In genomic region chr17:49513616-49514373, GRCh38 we compare ENCODE assay signal across 18 cellular contexts. TPM values are rescaled to one million over a fixed set of nuclear protein-coding genes. Genes with fewer than 3 reads are reported as not detected.
DNase-seq lines count a peak whose midpoint lies in the region; ATAC-seq, FAIRE-seq and TF ChIP-seq lines count a peak whose summit lies in the region.
"Had no signal": no experiment of that assay in that cellular context is flagged by ENCODE, and none has a peak within 500 bp of the region (broad histone marks: within the 10 kb centered on the region; RNA-seq: fewer than 3 reads in every experiment).

No MANE protein-coding gene starts in this region.

- peak overlapping the region in 1 of 5 experiments; percentile 45 for H3K4me3 Mint-ChIP-seq in brain
- no peak overlapping the region for H3K4me3 Mint-ChIP-seq in activated CD8-positive, alpha-beta memory T cell treated with anti-CD3 and anti-CD28 coated beads, Interleukin-2, amount 10 ng/mL, durations not matched to agents 7 days and 5 days
- H3K4me3 Mint-ChIP-seq: activated naive CD4-positive, alpha-beta T cell treated with anti-CD3 and anti-CD28 coated beads, Interleukin-2, amount 50 U/mL, for 24 hours had no signal

- H3K4me1 Mint-ChIP-seq in brain = peaks cover 37% of the 10 kb centered on the region
- peaks cover 2% of the 10 kb centered on the region for H3K4me1 Mint-ChIP-seq in activated CD8-positive, alpha-beta memory T cell treated with anti-CD3 and anti-CD28 coated beads, Interleukin-2, amount 10 ng/mL, durations not matched to agents 7 days and 5 days
- H3K4me1 Mint-ChIP-seq: activated naive CD4-positive, alpha-beta T cell treated with anti-CD3 and anti-CD28 coated beads, Interleukin-2, amount 50 U/mL, for 24 hours had no signal

- no peak overlapping the region for H2AFZ ChIP-seq in osteoblast (ENCODE audit: low read length)
- H2AFZ ChIP-seq: hepatocyte had no signal

- H3K9me3 ChIP-seq in osteoblast (ENCODE audit: low read depth, low read length) (no peaks in the 10 kb centered on the region), upper lobe of right lung (no peaks in the 10 kb centered on the region)
- H3K9me3 ChIP-seq: Caco-2 had no signal

- H4K20me1 ChIP-seq in osteoblast (ENCODE audit: insufficient read depth, low read length) = no peaks in the 10 kb centered on the region

- ATAC-seq in left ventricle myocardium superior (peak; percentile 38), upper lobe of right lung (no peak), GM21360 (IDR thresholded peaks at IDR 0.05; ENCODE audit: unreplicated experiment) (no peak)
- no peak for ATAC-seq in activated CD8-positive, alpha-beta memory T cell treated with anti-CD3 and anti-CD28 coated beads, Interleukin-2, amount 10 ng/mL, durations not matched to agents 7 days and 5 days
- ATAC-seq: esophagus mucosa had no signal

- H3K4me3 ChIP-seq in osteoblast (ENCODE audit: insufficient read depth, low read length) (no peak overlapping the region), upper lobe of right lung (no peak overlapping the region)
- H3K4me3 ChIP-seq: hepatocyte had no signal

- peak overlapping the region; percentile 36 to 98 (median 96) for H3K27ac Mint-ChIP-seq in brain
- H3K27ac Mint-ChIP-seq in activated CD8-positive, alpha-beta memory T cell treated with anti-CD3 and anti-CD28 coated beads, Interleukin-2, amount 10 ng/mL, durations not matched to agents 7 days and 5 days = no peak overlapping the region
- H3K27ac Mint-ChIP-seq: activated naive CD4-positive, alpha-beta T cell treated with anti-CD3 and anti-CD28 coated beads, Interleukin-2, amount 50 U/mL, for 24 hours had no signal

- DNase-seq in left ventricle myocardium superior = peak; percentile 81
- DNase-seq in osteoblast (ENCODE audit: insufficient read length, low spot score, missing footprints) = peak; percentile 85
- peak; percentile 45 for DNase-seq in upper lobe of right lung
- no peak for DNase-seq in NCI-H82 (lab: John Stamatoyannopoulos, UW)
- no peak for DNase-seq in H54 (ENCODE audit: insufficient read length, low spot score)
- no peak for DNase-seq in activated CD8-positive, alpha-beta memory T cell treated with anti-CD3 and anti-CD28 coated beads, Interleukin-2, amount 10 ng/mL, durations not matched to agents 7 days and 5 days
- DNase-seq: activated CD4-positive, CD25-positive, alpha-beta regulatory T cell treated with anti-CD3 and anti-CD28 coated beads, Interleukin-2, amount 50 U/mL, for 72 hours; GF-D8; NCI-H1694; NCI-H345; stimulated activated CD4-positive, alpha-beta T cell treated with anti-CD3 and anti-CD28 coated beads, Interleukin-2, amount 100 ng/mL, for 24 hours; T-helper 2 cell had no signal

- H3K36me3 Mint-ChIP-seq in brain = peaks cover 7% of the 10 kb centered on the region
- no peaks in the 10 kb centered on the region for H3K36me3 Mint-ChIP-seq in activated CD8-positive, alpha-beta memory T cell treated with anti-CD3 and anti-CD28 coated beads, Interleukin-2, amount 10 ng/mL, durations not matched to agents 7 days and 5 days
- H3K36me3 Mint-ChIP-seq: activated naive CD4-positive, alpha-beta T cell treated with anti-CD3 and anti-CD28 coated beads, Interleukin-2, amount 50 U/mL, for 24 hours had no signal

- no peak for TF ChIP-seq POLR2A in H54 (IDR thresholded peaks at IDR 0.05; ENCODE audit: low read depth, low read length)

- H3K4me2 ChIP-seq in osteoblast (ENCODE audit: insufficient read depth, low read length) = peak overlapping the region; percentile 13

- H3K36me3 ChIP-seq in osteoblast (ENCODE audit: insufficient read depth, low read length) (no peaks in the 10 kb centered on the region), upper lobe of right lung (no peaks in the 10 kb centered on the region)

- H3K4me1 ChIP-seq in osteoblast (ENCODE audit: insufficient read depth, low read length) (peaks cover 24% of the 10 kb centered on the region), upper lobe of right lung (peaks cover 18% of the 10 kb centered on the region)

- H3K27me3 Mint-ChIP-seq in brain = peaks cover 19% of the 10 kb centered on the region
- H3K27me3 Mint-ChIP-seq in activated CD8-positive, alpha-beta memory T cell treated with anti-CD3 and anti-CD28 coated beads, Interleukin-2, amount 10 ng/mL, durations not matched to agents 7 days and 5 days = peaks cover 11% of the 10 kb centered on the region

- no peak for TF ChIP-seq CTCF in brain (conservative IDR thresholded peaks at IDR 0.05)
- no peak for TF ChIP-seq CTCF in osteoblast (IDR thresholded peaks at IDR 0.05; ENCODE audit: extremely low read depth, low read depth, low read length)
- TF ChIP-seq CTCF in upper lobe of right lung (IDR thresholded peaks at IDR 0.05) = no peak

- no peak for FAIRE-seq in H54 (lab: Jason Lieb, UNC)

- H3K79me2 ChIP-seq in osteoblast (ENCODE audit: insufficient read depth, low read length) = no peaks in the 10 kb centered on the region
- H3K79me2 ChIP-seq: hepatocyte had no signal

- H3K27ac ChIP-seq in osteoblast (ENCODE audit: low read depth, low read length) = no peak overlapping the region
- no peak overlapping the region for H3K27ac ChIP-seq in upper lobe of right lung

- H3K27me3 ChIP-seq in osteoblast (ENCODE audit: insufficient read depth, low read length) = peaks cover 13% of the 10 kb centered on the region
- no peaks in the 10 kb centered on the region for H3K27me3 ChIP-seq in upper lobe of right lung
- H3K27me3 ChIP-seq: hepatocyte had no signal

- H3K9me3 Mint-ChIP-seq in brain = no peaks in the 10 kb centered on the region
- no peaks in the 10 kb centered on the region for H3K9me3 Mint-ChIP-seq in activated CD8-positive, alpha-beta memory T cell treated with anti-CD3 and anti-CD28 coated beads, Interleukin-2, amount 10 ng/mL, durations not matched to agents 7 days and 5 days (ENCODE audit: low read depth)
- H3K9me3 Mint-ChIP-seq: activated naive CD4-positive, alpha-beta T cell treated with anti-CD3 and anti-CD28 coated beads, Interleukin-2, amount 50 U/mL, for 24 hours had no signal

- intact Hi-C loops in left ventricle myocardium superior (cut with micrococcal nuclease) (no loop called here), upper lobe of right lung (cut with DNase I) (no loop called here)

- CTCF ChIA-PET in activated CD8-positive, alpha-beta memory T cell treated with anti-CD3 and anti-CD28 coated beads, Interleukin-2, amount 10 ng/mL, durations not matched to agents 7 days and 5 days (lab: Charles Lee) = no interaction called here

RNA-seq across cellular contexts. Expression of gene NGFR, which starts 18.7 kb away (rescaled TPM):
- polyA plus RNA-seq in brain (ENCODE audit: insufficient read depth, low read depth, low replicate concordance) = 2.6 TPM
- total RNA-seq in left ventricle myocardium superior (4.1 TPM), osteoblast (under 0.01 and 0.29 TPM in 2 replicates), upper lobe of right lung (0.78 TPM)
- total RNA-seq in activated CD8-positive, alpha-beta memory T cell treated with anti-CD3 and anti-CD28 coated beads, Interleukin-2, amount 10 ng/mL, durations not matched to agents 7 days and 5 days = under 1 TPM; 0.07 to 0.20 TPM

Comparison
In these comparisons a context has a peak if more than half of its experiments do, and no peak if none do; other contexts are left out.
1. DNase-seq: peak in left ventricle myocardium superior (single experiment), osteoblast (single experiment) and upper lobe of right lung (single experiment); none in NCI-H82 (single experiment), H54 (single experiment) and activated CD8-positive, alpha-beta memory T cell treated with anti-CD3 and anti-CD28 coated beads, Interleukin-2, amount 10 ng/mL, durations not matched to agents 7 days and 5 days (single experiment).